ENCODE assay signal across 29 cellular contexts in the genomic region with DNA sequence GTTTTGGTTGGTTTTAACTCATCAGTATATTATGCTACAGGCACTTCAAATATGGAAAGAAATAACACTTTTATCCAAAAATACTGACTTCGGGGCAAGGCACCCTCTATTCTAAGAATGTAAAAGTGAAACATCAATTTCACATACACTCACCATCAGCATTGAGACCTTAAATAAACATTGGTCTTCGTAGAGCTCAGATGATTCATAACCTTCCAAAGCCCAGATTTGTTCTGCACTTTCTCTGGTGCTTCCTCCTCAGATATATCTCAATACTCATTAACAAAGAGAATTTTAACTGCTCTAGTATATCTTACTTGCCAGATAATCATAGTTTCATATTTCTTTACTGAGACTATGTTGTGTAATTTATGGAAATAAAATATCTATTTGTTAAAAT.
DNase-seq lines count a peak whose midpoint lies in the region; ATAC-seq and TF ChIP-seq lines count a peak whose summit lies in the region.
"Had no signal": no experiment of that assay in that cellular context is flagged by ENCODE, and none has a peak within 500 bp of the region (broad histone marks: within the 10 kb centered on the region; RNA-seq: fewer than 3 reads in every experiment).

No MANE protein-coding gene starts in this region.

- H3K27me3 ChIP-seq in adipocyte (replicated peaks; ENCODE audit: control insufficient read depth, insufficient read depth, low read length) (no peaks in the 10 kb centered on the region), smooth muscle cell (ENCODE audit: low read depth) (no peaks in the 10 kb centered on the region)
- H3K27me3 ChIP-seq: BLaER1, foreskin keratinocyte, SJCRH30, stomach, upper lobe of right lung had no signal

- H3K4me3 ChIP-seq in adipocyte (ENCODE audit: low read length) (no peak overlapping the region), fibroblast of pulmonary artery (replicated peaks; ENCODE audit: low read depth, low read length) (no peak overlapping the region), smooth muscle cell (no peak overlapping the region)
- H3K4me3 ChIP-seq: BLaER1, K562, prostate gland, SJCRH30, stomach, upper lobe of right lung had no signal

- H3K9ac ChIP-seq in adipocyte (ENCODE audit: low read length) (no peak overlapping the region), smooth muscle cell (ENCODE audit: low read depth) (no peak overlapping the region)
- H3K9ac ChIP-seq: BLaER1 had no signal

- H2AFZ ChIP-seq in smooth muscle cell (ENCODE audit: low read depth) = no peak overlapping the region

- H3K36me3 ChIP-seq in adipocyte (ENCODE audit: control insufficient read depth, insufficient read depth, low read length, severe bottlenecking) (no peaks in the 10 kb centered on the region), smooth muscle cell (ENCODE audit: low read depth) (no peaks in the 10 kb centered on the region)
- H3K36me3 ChIP-seq: BLaER1, prostate gland, SJCRH30, stomach, upper lobe of right lung had no signal

- peak overlapping the region; percentile 11 for H3K4me2 ChIP-seq in smooth muscle cell
- H3K4me2 ChIP-seq: BLaER1 had no signal

- H3K4me1 ChIP-seq in adipocyte (ENCODE audit: control insufficient read depth, insufficient read depth, low read length) (no peaks in the 10 kb centered on the region), smooth muscle cell (ENCODE audit: low read depth) (no peaks in the 10 kb centered on the region)
- H3K4me1 ChIP-seq: foreskin keratinocyte, prostate gland, SJCRH30, stomach, upper lobe of right lung had no signal

- TF ChIP-seq CTCF in fibroblast of pulmonary artery (IDR thresholded peaks at IDR 0.05; ENCODE audit: low read length, missing control alignments) (no peak), smooth muscle cell (IDR thresholded peaks at IDR 0.05; ENCODE audit: borderline replicate concordance, insufficient read depth, poor library complexity, severe bottlenecking) (no peak)

- ATAC-seq in GM18909 (IDR thresholded peaks at IDR 0.05; ENCODE audit: poor library complexity, unreplicated experiment) (no peak), HG03439 (IDR thresholded peaks at IDR 0.05; ENCODE audit: unreplicated experiment) (no peak)
- ATAC-seq: foreskin keratinocyte, K562, left colon, T-helper 17 cell, upper lobe of right lung, WTC11 had no signal

- H3K79me2 ChIP-seq in smooth muscle cell (ENCODE audit: low read depth) = no peaks in the 10 kb centered on the region

- H3K9me3 ChIP-seq in adipocyte (ENCODE audit: control insufficient read depth, low read length) (no peaks in the 10 kb centered on the region), smooth muscle cell (replicated peaks; ENCODE audit: low read depth) (no peaks in the 10 kb centered on the region)
- H3K9me3 ChIP-seq: prostate gland, SJCRH30, upper lobe of right lung had no signal

- no peak overlapping the region for H3K27ac ChIP-seq in smooth muscle cell (ENCODE audit: low read depth)
- H3K27ac ChIP-seq: 22Rv1, BLaER1, foreskin keratinocyte, prostate gland, SJCRH30, stomach, upper lobe of right lung had no signal

- H4K20me1 ChIP-seq in smooth muscle cell (ENCODE audit: low read depth) = no peaks in the 10 kb centered on the region
- H4K20me1 ChIP-seq: BLaER1 had no signal

- 42% methylated on average over 2 of the region's 2 CpGs for WGBS in smooth muscle cell (ENCODE audit: low lambda C conversion rate)

- DNase-seq in DMS53 (lab: John Stamatoyannopoulos, UW) = peak; percentile 15
- DNase-seq in DMS53 treated with DMSO at 0.1 percent for 48 hours (lab: John Stamatoyannopoulos, UW; ENCODE audit: unreplicated experiment) = no peak
- peak; percentile 67 for DNase-seq in adipocyte (ENCODE audit: low read depth)
- DNase-seq in fibroblast of pulmonary artery (ENCODE audit: low read depth) = peak; percentile 23
- no peak for DNase-seq in smooth muscle cell (lab: John Stamatoyannopoulos, UW; ENCODE audit: unreplicated experiment)
- DNase-seq in NCI-H1417 treated with DMSO at 0.1 percent for 48 hours (lab: John Stamatoyannopoulos, UW) = no peak
- DNase-seq: activated CD4-positive, alpha-beta T cell treated with anti-CD3 and anti-CD28 coated beads, Interleukin-2, amount 50 U/mL, for 48 hours; activated naive CD4-positive, alpha-beta T cell; activated T-cell treated with anti-CD3 and anti-CD28 coated beads for 4 hours; anterior cingulate cortex; Calu3; foreskin keratinocyte; left colon; midbrain; NCI-H1048; NCI-H2081 treated with DMSO at 0.1 percent for 48 hours; NCI-H510A treated with DMSO at 0.1 percent for 48 hours; SJCRH30; stimulated activated CD4-positive, alpha-beta T cell treated with anti-CD3 and anti-CD28 coated beads, Interleukin-4, amount 100 ng/mL, for 24 hours; stomach; T-helper 17 cell; upper lobe of right lung had no signal

- no peaks in the 10 kb centered on the region for H3F3A ChIP-seq in smooth muscle cell (ENCODE audit: low read depth)

Comparison
In these comparisons a context has a peak if more than half of its experiments do, and no peak if none do; other contexts are left out.
1. DNase-seq: peak in DMS53 (single experiment), adipocyte (single experiment) and fibroblast of pulmonary artery (single experiment); none in DMS53 treated with DMSO at 0.1 percent for 48 hours (single experiment), smooth muscle cell (single experiment) and NCI-H1417 treated with DMSO at 0.1 percent for 48 hours (single experiment).